Comparison of ENCODE assay signal across 19 cellular contexts in the genomic region with DNA sequence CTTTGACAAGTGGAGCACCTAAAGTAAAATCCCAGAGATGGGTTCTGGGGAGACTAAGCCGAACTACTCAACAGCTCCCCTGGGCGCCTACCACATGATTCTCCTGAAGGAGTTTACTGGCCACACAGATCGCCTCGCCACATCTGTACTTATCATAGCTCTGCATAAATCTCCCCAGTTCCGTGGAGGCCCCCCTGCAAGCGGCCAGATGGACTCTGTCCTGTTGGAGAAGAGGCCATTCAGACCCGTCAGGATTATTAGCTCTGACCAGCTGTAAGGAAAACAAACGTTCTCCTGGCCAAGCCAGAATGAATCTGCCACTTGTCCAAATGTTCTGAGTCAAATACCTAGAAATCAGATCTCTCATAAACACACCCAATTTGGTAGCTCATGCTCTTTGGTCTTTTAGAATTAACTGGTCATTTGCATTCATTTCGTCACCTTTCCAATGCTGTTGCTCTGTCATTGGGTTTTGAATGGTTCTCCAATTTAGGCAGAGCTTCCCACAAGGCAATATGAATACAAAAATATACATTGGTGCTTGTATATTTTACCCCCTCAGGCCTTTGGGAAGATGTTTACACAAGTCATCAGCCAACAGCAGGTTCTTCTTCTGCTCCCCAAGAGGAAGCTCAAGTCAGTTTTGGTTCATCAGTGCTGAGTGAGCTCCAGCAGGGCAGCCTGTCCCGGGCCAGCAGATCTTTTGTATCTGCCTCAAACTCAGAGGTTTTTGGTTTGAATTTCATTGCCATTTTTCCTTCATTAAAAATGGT.
"Had no signal": no experiment of that assay in that cellular context is flagged by ENCODE, and none has a peak within 500 bp of the region (broad histone marks: within the 10 kb centered on the region; RNA-seq: fewer than 3 reads in every experiment).

No MANE protein-coding gene starts in this region.

- H3K4me3 ChIP-seq: breast epithelium, tibial artery had no signal

- ATAC-seq: effector memory CD8-positive, alpha-beta T cell; left cardiac atrium; naive thymus-derived CD8-positive, alpha-beta T cell had no signal

- H3K27me3 ChIP-seq: breast epithelium, tibial artery had no signal

- H3K9me3 ChIP-seq: breast epithelium, tibial artery had no signal

- H3K4me1 ChIP-seq: breast epithelium, tibial artery had no signal

- H3K27ac ChIP-seq: breast epithelium, tibial artery had no signal

- FAIRE-seq: frontal cortex, urothelium cell line had no signal

- DNase-seq: activated CD4-positive, alpha-beta T cell treated with anti-CD3 and anti-CD28 coated beads for 1 hour; activated CD4-positive, alpha-beta T cell treated with anti-CD3 and anti-CD28 coated beads, Interleukin-2, amount 50 U/mL, for 4 hours; activated naive CD4-positive, alpha-beta T cell; activated T-cell treated with anti-CD3 and anti-CD28 coated beads for 4 hours; anterior cingulate cortex; effector memory CD8-positive, alpha-beta T cell; head of caudate nucleus; immature natural killer cell; left cardiac atrium; naive thymus-derived CD8-positive, alpha-beta T cell; retina; stimulated activated CD4-positive, alpha-beta T cell treated with anti-CD3 and anti-CD28 coated beads, Interleukin-15, amount 100 ng/mL, for 24 hours; stimulated activated CD4-positive, alpha-beta T cell treated with anti-CD3 and anti-CD28 coated beads, Interleukin-4, amount 100 ng/mL, for 1 hour; stimulated activated naive CD4-positive, alpha-beta T cell; T1000; tibial artery had no signal

- H3K36me3 ChIP-seq: breast epithelium had no signal
